ENCODE assay signal across 24 cellular contexts in genomic region chr21:7933923-7934322, GRCh38.
DNase-seq lines count a peak whose midpoint lies in the region; ATAC-seq, FAIRE-seq and TF ChIP-seq lines count a peak whose summit lies in the region.
"Had no signal": no experiment of that assay in that cellular context is flagged by ENCODE, and none has a peak within 500 bp of the region (broad histone marks: within the 10 kb centered on the region; RNA-seq: fewer than 3 reads in every experiment).

No MANE protein-coding gene starts in this region.

- H3K4me3 ChIP-seq in HepG2 (replicated peaks in 1 of 3; ENCODE audit: insufficient read depth in 1 of 3, low read depth in 2 of 3, low read length in 3 of 3): no peak overlapping the region
- no peak overlapping the region for H3K4me3 ChIP-seq in right lobe of liver
- peak overlapping the region; percentile 17; the same call in 1 of the 2 replicates for H3K4me3 ChIP-seq in HUES6 (ENCODE audit: low read depth, low read length)
- H3K4me3 ChIP-seq in endodermal cell (ENCODE audit: low read length): peak overlapping the region; percentile 17
- H3K4me3 ChIP-seq in mesendoderm (ENCODE audit: low read length): peak overlapping the region; percentile 28
- H3K4me3 ChIP-seq in PC-3 (ENCODE audit: low read length): no peak overlapping the region
- H3K4me3 ChIP-seq: A549 had no signal

- no peaks in the 10 kb centered on the region for H3F3A ChIP-seq in PC-3 (ENCODE audit: low read length, unreplicated experiment)

- intact Hi-C loops in HepG2 (cut with micrococcal nuclease; ENCODE audit: unreplicated experiment): no loop called here
- intact Hi-C loops in right lobe of liver (cut with DNase I): no loop called here
- intact Hi-C loops in PC-3 (cut with micrococcal nuclease): no loop called here

- BruUV-seq in HepG2 (replicated peaks; lab: Mats Ljungman, UMichigan) (no TSS peak), PC-3 (replicated peaks; lab: Mats Ljungman, UMichigan) (no TSS peak)

- no peak overlapping the region for H3K18ac ChIP-seq in mesendoderm (ENCODE audit: low read length)

- H3K27ac Mint-ChIP-seq in endodermal cell: no peak overlapping the region
- H3K27ac Mint-ChIP-seq: B cell; CD4-positive, alpha-beta T cell; CD8-positive, alpha-beta T cell had no signal

- no peak overlapping the region for H2AFZ ChIP-seq in HepG2 (ENCODE audit: low read length)
- no peak overlapping the region for H2AFZ ChIP-seq in PC-3 (ENCODE audit: low read length)

- no peak overlapping the region for H2BK5ac ChIP-seq in mesendoderm (ENCODE audit: low read length)

- POLR2A ChIA-PET in HepG2 (lab: Yijun Ruan, JAX): no interaction called here
- POLR2A ChIA-PET in PC-3 (lab: Charles Lee; ENCODE audit: unreplicated experiment): no interaction called here

- H3K9me2 ChIP-seq in PC-3 (replicated peaks; ENCODE audit: low read length): no peaks in the 10 kb centered on the region

- no peak overlapping the region for H2AK5ac ChIP-seq in mesendoderm (ENCODE audit: low read length)

- H3K4me2 ChIP-seq in HepG2 (ENCODE audit: low read depth, low read length): no peak overlapping the region
- no peak overlapping the region for H3K4me2 ChIP-seq in mesendoderm (ENCODE audit: low read length)
- H3K4me2 ChIP-seq in PC-3 (ENCODE audit: low read length): no peak overlapping the region
- H3K4me2 ChIP-seq: A549; BLaER1 treated with 17β-estradiol and CSF1 and Interleukin-3, amounts not matched to agents 10 nM and 100 nM had no signal

- 19% methylated on average over 15 of the region's 15 CpGs for WGBS in HepG2 (ENCODE audit: low lambda C conversion rate)
- 64% methylated on average over 15 of the region's 15 CpGs for WGBS in right lobe of liver (ENCODE audit: insufficient coverage, low coverage, low lambda C conversion rate, missing lambda C conversion rate)
- 76 to 82% methylated on average over 15 of the region's 15 CpGs for WGBS in endodermal cell (ENCODE audit: insufficient coverage in 1 of 2, insufficient read length in 1 of 2), 2 experiments
- WGBS in mesendoderm (ENCODE audit: extremely low coverage, insufficient coverage, low lambda C conversion rate): 100% methylated on average over 4 of the region's 15 CpGs

- no peak overlapping the region for H4K5ac ChIP-seq in mesendoderm (ENCODE audit: low read length)

- H3K79me2 ChIP-seq in HepG2 (ENCODE audit: insufficient read depth, low read length): no peaks in the 10 kb centered on the region
- no peaks in the 10 kb centered on the region for H3K79me2 ChIP-seq in mesendoderm (ENCODE audit: control insufficient read depth, insufficient read depth, low read length)
- H3K79me2 ChIP-seq in PC-3 (ENCODE audit: low read length): no peaks in the 10 kb centered on the region

- H3K36me3 Mint-ChIP-seq in endodermal cell (ENCODE audit: low read depth): peaks cover 67% of the 10 kb centered on the region

- H2BK15ac ChIP-seq in mesendoderm (replicated peaks; ENCODE audit: low read depth): no peak overlapping the region

- DNase-seq in HepG2 (ENCODE audit: low spot score) (no peak), right lobe of liver (no peak), endodermal cell (no peak), mesendoderm (no peak), PC-3 (no peak), ecto neural progenitor cell (ENCODE audit: low spot score) (no peak)
- DNase-seq: AML-193; Caco-2; Calu3; CD4-positive, alpha-beta T cell; CD8-positive, alpha-beta T cell; DMS79 treated with DMSO at 0.1 percent for 48 hours; GF-D8 had no signal

- H3K9me3 ChIP-seq in HepG2 (ENCODE audit: low read length): no peaks in the 10 kb centered on the region
- H3K9me3 ChIP-seq in right lobe of liver: peaks cover 5 to 68% (median 16%) of the 10 kb centered on the region in 4 donors
- H3K9me3 ChIP-seq in HUES6 (ENCODE audit: control insufficient read depth, insufficient read depth, low read depth, low read length): no peaks in the 10 kb centered on the region; the same call in 1 of the 2 replicates
- no peaks in the 10 kb centered on the region for H3K9me3 ChIP-seq in endodermal cell (ENCODE audit: control insufficient read depth, low read length)
- peaks cover 98% of the 10 kb centered on the region for H3K9me3 ChIP-seq in PC-3 (ENCODE audit: low read length)
- H3K9me3 ChIP-seq: BLaER1 treated with 17β-estradiol and CSF1 and Interleukin-3, amounts not matched to agents 10 nM and 100 nM had no signal

- H3K9ac ChIP-seq in HepG2 (ENCODE audit: insufficient read depth, low read depth, low read length) (no peak overlapping the region), HUES6 (ENCODE audit: low read length) (no peak overlapping the region), endodermal cell (ENCODE audit: extremely low read depth, low read length, poor library complexity, severe bottlenecking) (no peak overlapping the region), mesendoderm (ENCODE audit: low read length) (no peak overlapping the region), PC-3 (ENCODE audit: low read length) (no peak overlapping the region)
- H3K9ac ChIP-seq: BLaER1 treated with 17β-estradiol and CSF1 and Interleukin-3, amounts not matched to agents 10 nM and 100 nM had no signal

- no peak overlapping the region for H2BK120ac ChIP-seq in mesendoderm (ENCODE audit: low read depth, low read length)

- TF ChIP-seq CTCF in HepG2 (CRISPR knock-in tag; IDR thresholded peaks at IDR 0.05) (no peak), right lobe of liver (IDR thresholded peaks at IDR 0.05) (no peak), endodermal cell (conservative IDR thresholded peaks at IDR 0.05) (no peak), PC-3 (conservative IDR thresholded peaks at IDR 0.05; ENCODE audit: low read depth, low read length) (no peak)

- no peaks in the 10 kb centered on the region for H3K4me1 Mint-ChIP-seq in endodermal cell
- H3K4me1 Mint-ChIP-seq: B cell had no signal

- TF ChIP-seq POLR2A in HepG2 (IDR thresholded peaks at IDR 0.05; ENCODE audit: insufficient read depth in 1 of 2, low read depth in 2 of 2, low read length in 2 of 2) (no peak), right lobe of liver (IDR thresholded peaks at IDR 0.05) (no peak)

- H3K56ac ChIP-seq in mesendoderm (ENCODE audit: low read length): no peak overlapping the region

- no peaks in the 10 kb centered on the region for H3K79me1 ChIP-seq in mesendoderm (ENCODE audit: low read length)

- H3K27ac ChIP-seq in HepG2 (ENCODE audit: extremely low read length, insufficient read depth, low read length): no peak overlapping the region
- no peak overlapping the region for H3K27ac ChIP-seq in right lobe of liver
- H3K27ac ChIP-seq in HUES6 (ENCODE audit: low read depth, low read length): no peak overlapping the region
- no peak overlapping the region for H3K27ac ChIP-seq in endodermal cell (ENCODE audit: low read depth, low read length)
- H3K27ac ChIP-seq in mesendoderm (ENCODE audit: low read depth, low read length): no peak overlapping the region
- H3K27ac ChIP-seq in PC-3 (ENCODE audit: low read length): no peak overlapping the region
- H3K27ac ChIP-seq: 22Rv1; A549; BLaER1 treated with 17β-estradiol and CSF1 and Interleukin-3, amounts not matched to agents 10 nM and 100 nM; C4-2B had no signal

- in situ Hi-C loops in HepG2 (cut with HindIII; ENCODE audit: extremely low pct_ligation_motif_present, low pct_unique_long_range_greater_than_20kb): no loop called here

- H3K36me3 ChIP-seq in HepG2 (replicated peaks in 1 of 2; ENCODE audit: control insufficient read depth in 1 of 2, insufficient read depth in 2 of 2, low read length in 2 of 2) (no peaks in the 10 kb centered on the region), right lobe of liver (no peaks in the 10 kb centered on the region), HUES6 (ENCODE audit: control insufficient read depth, insufficient read depth, low read length) (no peaks in the 10 kb centered on the region), endodermal cell (ENCODE audit: control insufficient read depth, insufficient read depth, low read length) (no peaks in the 10 kb centered on the region), mesendoderm (ENCODE audit: control insufficient read depth, insufficient read depth, low read length) (peaks cover 2% of the 10 kb centered on the region), PC-3 (ENCODE audit: low read depth, low read length) (peaks cover 4% of the 10 kb centered on the region; the same call in 1 of the 2 replicates)
- H3K36me3 ChIP-seq: BLaER1 treated with 17β-estradiol and CSF1 and Interleukin-3, amounts not matched to agents 10 nM and 100 nM had no signal

- no peak overlapping the region for H3K4me3 Mint-ChIP-seq in endodermal cell
- H3K4me3 Mint-ChIP-seq: B cell; CD4-positive, alpha-beta T cell; CD8-positive, alpha-beta T cell had no signal

- no peaks in the 10 kb centered on the region for H3K27me3 Mint-ChIP-seq in endodermal cell (ENCODE audit: insufficient read depth)
- H3K27me3 Mint-ChIP-seq: B cell; CD4-positive, alpha-beta T cell had no signal

- H3K9me3 Mint-ChIP-seq in endodermal cell: no peaks in the 10 kb centered on the region

- TF ChIP-seq EP300 in HepG2 (IDR thresholded peaks at IDR 0.05; ENCODE audit: low read depth in 2 of 2, low read length in 2 of 2): no peak
- no peak for TF ChIP-seq EP300 in HepG2 (CRISPR knock-in tag; IDR thresholded peaks at IDR 0.05; ENCODE audit: borderline replicate concordance)

- no peak for TF ChIP-seq RAD21 in HepG2 (CRISPR knock-in tag; IDR thresholded peaks at IDR 0.05)

- H3K27me3 ChIP-seq in HepG2 (ENCODE audit: control insufficient read depth in 1 of 2, insufficient read depth in 2 of 2, low read length in 2 of 2): no peaks in the 10 kb centered on the region
- no peaks in the 10 kb centered on the region for H3K27me3 ChIP-seq in right lobe of liver
- no peaks in the 10 kb centered on the region for H3K27me3 ChIP-seq in HUES6 (ENCODE audit: control insufficient read depth, insufficient read depth, low read length)
- H3K27me3 ChIP-seq in endodermal cell (ENCODE audit: control insufficient read depth, insufficient read depth, low read length, poor library complexity, severe bottlenecking): no peaks in the 10 kb centered on the region
- H3K27me3 ChIP-seq in mesendoderm (ENCODE audit: insufficient read depth, low read length, poor library complexity): no peaks in the 10 kb centered on the region
- no peaks in the 10 kb centered on the region for H3K27me3 ChIP-seq in PC-3 (ENCODE audit: low read length)
- H3K27me3 ChIP-seq: BLaER1 treated with 17β-estradiol and CSF1 and Interleukin-3, amounts not matched to agents 10 nM and 100 nM had no signal

- CTCF ChIA-PET in HepG2 (lab: Yijun Ruan, JAX; ENCODE audit: low intra/inter-chr PET ratio, low total read pairs): no interaction called here
- CTCF ChIA-PET in PC-3 (lab: Charles Lee): no interaction called here

- H3K4me1 ChIP-seq in HepG2 (ENCODE audit: insufficient read depth, low read length) (no peaks in the 10 kb centered on the region), right lobe of liver (no peaks in the 10 kb centered on the region), HUES6 (ENCODE audit: control insufficient read depth, insufficient read depth, low read length) (no peaks in the 10 kb centered on the region), endodermal cell (ENCODE audit: control insufficient read depth, insufficient read depth, low read length) (no peaks in the 10 kb centered on the region), mesendoderm (ENCODE audit: control insufficient read depth, low read depth, low read length) (no peaks in the 10 kb centered on the region), PC-3 (ENCODE audit: insufficient read depth, low read length) (no peaks in the 10 kb centered on the region)
- H3K4me1 ChIP-seq: A549; BLaER1 treated with 17β-estradiol and CSF1 and Interleukin-3, amounts not matched to agents 10 nM and 100 nM; Caco-2 had no signal

- H4K20me1 ChIP-seq in HepG2 (ENCODE audit: insufficient read depth, low read length): no peaks in the 10 kb centered on the region
- H4K20me1 ChIP-seq in PC-3 (ENCODE audit: low read length): no peaks in the 10 kb centered on the region
- H4K20me1 ChIP-seq: BLaER1 treated with 17β-estradiol and CSF1 and Interleukin-3, amounts not matched to agents 10 nM and 100 nM had no signal

- no peak for FAIRE-seq in HepG2 (lab: Jason Lieb, UNC)
- FAIRE-seq: A549, D721Med, G401.6, GM12891, GM19239 had no signal

- no peak overlapping the region for H3K4ac ChIP-seq in mesendoderm (ENCODE audit: low read depth, low read length)

- H4K8ac ChIP-seq in mesendoderm (ENCODE audit: low read depth, low read length): no peak overlapping the region

- H3K23ac ChIP-seq in mesendoderm (ENCODE audit: low read length): no peak overlapping the region

- no peak for ATAC-seq in HepG2
- ATAC-seq in right lobe of liver: no peak
- no peak for ATAC-seq in PC-3
- no peak for ATAC-seq in GM21786 (IDR thresholded peaks at IDR 0.05; ENCODE audit: unreplicated experiment)
- ATAC-seq: A549; CD8-positive, alpha-beta T cell had no signal

Comparison
In these comparisons a context has a peak if more than half of its experiments do, and no peak if none do; other contexts are left out.
1. H3K4me3 ChIP-seq: peak in HUES6 (single experiment), endodermal cell (single experiment) and mesendoderm (single experiment); none in HepG2 (0 of 3), right lobe of liver (0 of 3) and PC-3 (single experiment).